12 cellular contexts compared by ENCODE assay signal in the genomic region with DNA sequence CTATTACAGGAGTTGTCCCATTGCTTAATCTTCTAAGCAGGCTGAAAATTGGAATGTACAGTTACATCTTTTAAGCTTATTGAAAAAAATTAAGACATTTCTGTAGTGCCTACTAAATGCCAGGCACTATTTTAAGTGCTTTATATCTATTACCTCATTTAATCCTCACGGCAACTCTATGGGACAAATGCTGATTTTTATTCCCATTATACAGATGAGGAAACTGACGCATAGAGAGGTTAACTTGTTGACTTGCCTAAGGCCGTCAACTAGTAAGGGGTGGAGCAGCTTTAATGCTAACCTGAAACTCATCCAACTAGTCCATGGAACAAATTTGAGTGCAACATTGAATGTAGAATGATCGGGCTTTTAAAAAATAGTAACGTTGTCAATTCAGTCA. TPM values are rescaled to one million over a fixed set of nuclear protein-coding genes. Genes with fewer than 3 reads are reported as not detected.
A peak's percentile ranks its signal among the peaks of the same experiment; 100 is the strongest.
DNase-seq lines count a peak whose midpoint lies in the region; ATAC-seq, FAIRE-seq and TF ChIP-seq lines count a peak whose summit lies in the region.
"Had no signal": no experiment of that assay in that cellular context is flagged by ENCODE, and none has a peak within 500 bp of the region (broad histone marks: within the 10 kb centered on the region; RNA-seq: fewer than 3 reads in every experiment).

No MANE protein-coding gene starts in this region.

- peak overlapping the region; percentile 9; the same call in 1 of the 2 replicates for H3K27ac Mint-ChIP-seq in HFFc6
- H3K27ac Mint-ChIP-seq in activated naive CD8-positive, alpha-beta T cell treated with anti-CD3 and anti-CD28 coated beads, Interleukin-2, amount 50 U/mL, for 24 hours, result no peak overlapping the region

- TF ChIP-seq CTCF in HFFc6 (IDR thresholded peaks at IDR 0.05), result no peak
- no peak for TF ChIP-seq CTCF in keratinocyte (optimal IDR thresholded peaks at IDR 0.05 in 1 of 3, IDR thresholded peaks at IDR 0.05 in 1 of 3, conservative IDR thresholded peaks at IDR 0.05 in 1 of 3; ENCODE audit: extremely low read depth in 1 of 3, insufficient read depth in 2 of 3, low read length in 3 of 3)
- no peak for TF ChIP-seq CTCF in sigmoid colon (IDR thresholded peaks at IDR 0.05)

- no peak overlapping the region for H2AFZ ChIP-seq in keratinocyte (ENCODE audit: control insufficient read depth, low read length)

- no peak for FAIRE-seq in keratinocyte (lab: Jason Lieb, UNC)

- 32 to 81% methylated on average over 5 of the region's 5 CpGs for WGBS in sigmoid colon, 2 donors

- peaks cover 7 to 8% of the 10 kb centered on the region in 2 experiments for H3K36me3 ChIP-seq in keratinocyte (ENCODE audit: control insufficient read depth in 2 of 2, extremely low read depth in 1 of 2, insufficient read depth in 2 of 2, low read length in 2 of 2)
- peaks cover 0 to 13% (median under 1%) of the 10 kb centered on the region in 4 donors for H3K36me3 ChIP-seq in sigmoid colon
- H3K36me3 ChIP-seq: thoracic aorta had no signal

- ATAC-seq in activated naive CD8-positive, alpha-beta T cell treated with anti-CD3 and anti-CD28 coated beads, Interleukin-2, amount 50 U/mL, for 24 hours, result no peak
- ATAC-seq in sciatic nerve, result no peak
- ATAC-seq: HCT116 had no signal

- peaks cover 32% of the 10 kb centered on the region for H3K4me1 Mint-ChIP-seq in HFFc6 (ENCODE audit: low read depth)
- peaks cover 69% of the 10 kb centered on the region for H3K4me1 Mint-ChIP-seq in activated naive CD8-positive, alpha-beta T cell treated with anti-CD3 and anti-CD28 coated beads, Interleukin-2, amount 50 U/mL, for 24 hours

- intact Hi-C loops in sigmoid colon (cut with DNase I) (loop anchor here (5.0 kb wide), 1 partner anchor 34 kb away; no protein-coding TSS in a partner anchor), sciatic nerve (cut with DNase I) (no loop called here)

- peaks cover 66% of the 10 kb centered on the region for H3K79me2 ChIP-seq in keratinocyte (ENCODE audit: control insufficient read depth, insufficient read depth, low read length)

- H3K9me3 ChIP-seq in keratinocyte (ENCODE audit: control insufficient read depth, low read depth, low read length) (no peaks in the 10 kb centered on the region), sigmoid colon (no peaks in the 10 kb centered on the region)
- H3K9me3 ChIP-seq: thoracic aorta had no signal

- H3K4me1 ChIP-seq in keratinocyte (ENCODE audit: control insufficient read depth, extremely low read depth, insufficient read depth, low read length) (peaks cover 37% of the 10 kb centered on the region), sigmoid colon (peaks cover 0 to 59% (median 49%) of the 10 kb centered on the region in 4 donors)

- no peak overlapping the region for H3K4me3 Mint-ChIP-seq in HFFc6
- H3K4me3 Mint-ChIP-seq in activated naive CD8-positive, alpha-beta T cell treated with anti-CD3 and anti-CD28 coated beads, Interleukin-2, amount 50 U/mL, for 24 hours, result peak overlapping the region; percentile 38

- H3K9me1 ChIP-seq in keratinocyte (ENCODE audit: control insufficient read depth, extremely low read depth, insufficient read depth, low read length), result no peaks in the 10 kb centered on the region

- DNase-seq in HFFc6 (no peak), keratinocyte (ENCODE audit: low read depth, low spot score) (no peak), sigmoid colon (no peak), NK-92 (lab: John Stamatoyannopoulos, UW; ENCODE audit: unreplicated experiment) (no peak), sciatic nerve (ENCODE audit: low spot score) (no peak), NOMO-1 treated with dmso at 0.1 percent for 144 hours (lab: John Stamatoyannopoulos, UW; ENCODE audit: unreplicated experiment) (no peak), ureter (ENCODE audit: low spot score) (no peak)
- DNase-seq in activated naive CD8-positive, alpha-beta T cell treated with anti-CD3 and anti-CD28 coated beads, Interleukin-2, amount 50 U/mL, for 24 hours, result no peak
- DNase-seq: MV-4-11 had no signal

- dilution Hi-C loops in keratinocyte (cut with MboI; ENCODE audit: extremely low pct_ligation_motif_present, low sequenced_read_pairs), result no loop called here

- H3K27me3 ChIP-seq in keratinocyte (ENCODE audit: control insufficient read depth, extremely low read depth, insufficient read depth, low read length) (no peaks in the 10 kb centered on the region), sigmoid colon (no peaks in the 10 kb centered on the region)

- H3K27me3 Mint-ChIP-seq in HFFc6 (ENCODE audit: insufficient read depth), result no peaks in the 10 kb centered on the region; the same call in none of the 2 replicates
- H3K27me3 Mint-ChIP-seq in activated naive CD8-positive, alpha-beta T cell treated with anti-CD3 and anti-CD28 coated beads, Interleukin-2, amount 50 U/mL, for 24 hours, result no peaks in the 10 kb centered on the region

- H3K27ac ChIP-seq in keratinocyte (ENCODE audit: control insufficient read depth, insufficient read depth, low read length) (no peak overlapping the region), sigmoid colon (peak overlapping the region; percentile 98 to 100 (median 100))

- peak overlapping the region; percentile 8 for H3K4me2 ChIP-seq in keratinocyte (ENCODE audit: control insufficient read depth, extremely low read depth, insufficient read depth, low read depth, low read length)

- H3K4me3 ChIP-seq in keratinocyte (ENCODE audit: control insufficient read depth in 2 of 3, extremely low read depth in 1 of 3, insufficient read depth in 2 of 3, low read depth in 1 of 3, low read length in 3 of 3) (no peak overlapping the region), sigmoid colon (no peak overlapping the region)

- H3K36me3 Mint-ChIP-seq in HFFc6 (ENCODE audit: low read depth), result peaks cover 21% of the 10 kb centered on the region
- peaks cover 34% of the 10 kb centered on the region for H3K36me3 Mint-ChIP-seq in activated naive CD8-positive, alpha-beta T cell treated with anti-CD3 and anti-CD28 coated beads, Interleukin-2, amount 50 U/mL, for 24 hours (ENCODE audit: low read depth)

- TF ChIP-seq EP300 in sigmoid colon (IDR thresholded peaks at IDR 0.05), result no peak

- no peaks in the 10 kb centered on the region for H3K9me3 Mint-ChIP-seq in HFFc6
- no peaks in the 10 kb centered on the region for H3K9me3 Mint-ChIP-seq in activated naive CD8-positive, alpha-beta T cell treated with anti-CD3 and anti-CD28 coated beads, Interleukin-2, amount 50 U/mL, for 24 hours
- H3K9me3 Mint-ChIP-seq: mesothelial cell of epicardium had no signal

- H4K20me1 ChIP-seq in keratinocyte (ENCODE audit: control insufficient read depth, extremely low read depth, insufficient read depth, low read length), result no peaks in the 10 kb centered on the region

- no peak for TF ChIP-seq POLR2A in sigmoid colon (IDR thresholded peaks at IDR 0.05)

- H3K9ac ChIP-seq in keratinocyte (ENCODE audit: control insufficient read depth, extremely low read depth, insufficient read depth, low read length), result no peak overlapping the region

RNA-seq across cellular contexts. Expression of a gene that starts 2.5 kb away (rescaled TPM):
- total RNA-seq in HFFc6 (2021; fragmentation: NEBNext Ultra II Directional; extraction: Animal tissue kit (Norgen Biotek cat#: 25700)), result 10 to 100 TPM; 55.9 to 77.4 (median 63.1) TPM
- polyA plus RNA-seq in keratinocyte, result 20.6 to 26.8 TPM (median 24.7 TPM) in 3 replicates
- polyA plus RNA-seq in keratinocyte (2011; ENCODE audit: low read depth), result 33.7 TPM
- polyA plus RNA-seq in keratinocyte (2011; cell fraction: cytosol; rRNA removed), result 11.4 and 17.7 TPM in 2 replicates
- polyA plus RNA-seq in keratinocyte (2011; cell fraction: nucleus; rRNA removed), result 42.4 and 44.4 TPM in 2 replicates
- polyA plus RNA-seq in keratinocyte (2012; ENCODE audit: low replicate concordance), result 15.8 and 17.2 TPM in 2 replicates
- polyA minus RNA-seq in keratinocyte, result 56.7 to 102 TPM (median 80.9 TPM) in 3 replicates
- polyA minus RNA-seq in keratinocyte (2011; cell fraction: cytosol; rRNA and poly(A)+ RNA removed), result 35.7 TPM
- 37.1 and 63.7 TPM in 2 replicates for polyA minus RNA-seq in keratinocyte (2011; cell fraction: nucleus; rRNA and poly(A)+ RNA removed)
- 10 to 100 TPM; 27.8 to 32.7 (median 31.6) TPM for total RNA-seq in sigmoid colon
- polyA plus RNA-seq in sigmoid colon, result 10 to 100 TPM in 2 of 3 donors, 1 to 10 TPM in 1; 8.4 to 22.4 (median 11.3) TPM
- total RNA-seq in sciatic nerve, result 96.9 TPM
- 105 TPM for total RNA-seq in ureter

RNA-seq across cellular contexts. Expression of a gene that starts 31.7 kb away (rescaled TPM):
- total RNA-seq in HFFc6 (2021; fragmentation: NEBNext Ultra II Directional; extraction: Animal tissue kit (Norgen Biotek cat#: 25700)), result 1 to 10 TPM; 8.2 to 9.8 (median 9.2) TPM
- polyA plus RNA-seq in keratinocyte (11.2 to 12.9 TPM (median 12.6 TPM) in 3 replicates), sigmoid colon (1 to 10 TPM; 4.2 to 4.3 (median 4.2) TPM)
- 4.4 TPM for polyA plus RNA-seq in keratinocyte (2011; ENCODE audit: low read depth)
- 9.7 and 11.7 TPM in 2 replicates for polyA plus RNA-seq in keratinocyte (2011; cell fraction: cytosol; rRNA removed)
- 16.5 and 17.1 TPM in 2 replicates for polyA plus RNA-seq in keratinocyte (2011; cell fraction: nucleus; rRNA removed)
- polyA plus RNA-seq in keratinocyte (2012; ENCODE audit: low replicate concordance), result 8.1 and 8.2 TPM in 2 replicates
- 5.6 to 7.2 TPM (median 6.1 TPM) in 3 replicates for polyA minus RNA-seq in keratinocyte
- 11.1 TPM for polyA minus RNA-seq in keratinocyte (2011; cell fraction: cytosol; rRNA and poly(A)+ RNA removed)
- polyA minus RNA-seq in keratinocyte (2011; cell fraction: nucleus; rRNA and poly(A)+ RNA removed), result 6.1 and 8.5 TPM in 2 replicates
- total RNA-seq in sigmoid colon (10 to 100 TPM; 14.7 to 21.8 (median 17.4) TPM), sciatic nerve (13.0 TPM), ureter (13.3 TPM)

RNA-seq across cellular contexts. Expression of a gene that starts 42.0 kb away (rescaled TPM):
- total RNA-seq in HFFc6 (2021; fragmentation: NEBNext Ultra II Directional; extraction: Animal tissue kit (Norgen Biotek cat#: 25700)), result not detected
- polyA plus RNA-seq in keratinocyte (0.14 to 1.3 TPM (median 1.3 TPM) in 3 replicates), sigmoid colon (10 to 100 TPM in 1 of 3 donors, 1 to 10 TPM in 2; 4.6 to 10.2 (median 7.9) TPM)
- 566 TPM for polyA plus RNA-seq in keratinocyte (2011; ENCODE audit: low read depth)
- 0.14 and 0.39 TPM in 2 replicates for polyA plus RNA-seq in keratinocyte (2011; cell fraction: cytosol; rRNA removed)
- 0.37 and 3.4 TPM in 2 replicates for polyA plus RNA-seq in keratinocyte (2011; cell fraction: nucleus; rRNA removed)
- 1.00 and 287 TPM in 2 replicates for polyA plus RNA-seq in keratinocyte (2012; ENCODE audit: low replicate concordance)
- 4.9 TPM in 1 of 3 replicates, not detected in the others for polyA minus RNA-seq in keratinocyte
- polyA minus RNA-seq in keratinocyte (2011; cell fraction: cytosol; rRNA and poly(A)+ RNA removed), result not detected
- polyA minus RNA-seq in keratinocyte (2011; cell fraction: nucleus; rRNA and poly(A)+ RNA removed), result 1.6 and 3.6 TPM in 2 replicates
- total RNA-seq in sigmoid colon (10 to 100 TPM in 1 of 4 donors, 1 to 10 TPM in 2, under 1 TPM in 1; 0.66 to 17.1 (median 4.1) TPM), sciatic nerve (120 TPM), ureter (6.2 TPM)
